In the genomic region with DNA sequence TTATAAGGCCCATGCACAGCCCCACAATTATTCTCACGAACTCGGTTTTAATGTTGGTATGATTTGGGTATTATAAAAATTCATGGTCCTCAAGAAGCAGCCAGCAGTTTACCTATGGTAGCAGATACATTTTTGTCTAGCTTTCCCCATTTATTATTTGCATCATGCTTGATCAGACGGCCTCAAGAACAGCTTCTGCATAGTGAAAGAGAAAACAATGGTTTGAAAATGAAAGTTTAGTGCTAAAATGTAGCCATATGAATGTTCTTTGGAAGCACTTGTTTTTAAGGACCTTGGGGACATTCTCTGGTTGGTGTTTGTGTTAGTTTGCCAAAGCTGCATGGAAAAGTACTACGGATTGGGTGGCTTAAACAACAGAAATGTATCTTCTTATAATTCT, we compare ENCODE assay signal across 21 cellular contexts.
"Had no signal": no experiment of that assay in that cellular context is flagged by ENCODE, and none has a peak within 500 bp of the region (broad histone marks: within the 10 kb centered on the region; RNA-seq: fewer than 3 reads in every experiment).

No MANE protein-coding gene starts in this region.

- H3K27me3 ChIP-seq: adrenal gland, colonic mucosa had no signal

- H3K27ac ChIP-seq: adrenal gland, colonic mucosa, VCaP had no signal

- H3K36me3 ChIP-seq: adrenal gland, colonic mucosa had no signal

- FAIRE-seq: TTC549 had no signal

- H3K4me1 Mint-ChIP-seq: activated CD4-positive, alpha-beta T cell treated with anti-CD3 and anti-CD28 coated beads for 36 hours; activated naive CD8-positive, alpha-beta T cell treated with anti-CD3 and anti-CD28 coated beads, Interleukin-2, amount 10 ng/mL, durations not matched to agents 7 days and 5 days; T-helper 17 cell had no signal

- H3K27ac Mint-ChIP-seq: activated CD4-positive, alpha-beta T cell treated with anti-CD3 and anti-CD28 coated beads for 36 hours; activated CD8-positive, alpha-beta T cell treated with anti-CD3 and anti-CD28 coated beads for 36 hours; activated naive CD8-positive, alpha-beta T cell treated with anti-CD3 and anti-CD28 coated beads, Interleukin-2, amount 10 ng/mL, durations not matched to agents 7 days and 5 days; T-helper 17 cell had no signal

- H3K4me3 ChIP-seq: adrenal gland, colonic mucosa had no signal

- DNase-seq: activated CD4-positive, alpha-beta T cell treated with anti-CD3 and anti-CD28 coated beads for 36 hours; activated CD4-positive, CD25-positive, alpha-beta regulatory T cell; activated CD8-positive, alpha-beta memory T cell treated with anti-CD3 and anti-CD28 coated beads, Interleukin-2, amount 50 U/mL, for 48 hours; activated CD8-positive, alpha-beta T cell treated with anti-CD3 and anti-CD28 coated beads for 36 hours; activated naive CD4-positive, alpha-beta T cell treated with anti-CD3 and anti-CD28 coated beads, Interleukin-2, amount 50 U/mL, for 16 hours; activated naive CD8-positive, alpha-beta T cell treated with anti-CD3 and anti-CD28 coated beads, Interleukin-2, amount 10 ng/mL, durations not matched to agents 7 days and 5 days; activated T-cell treated with anti-CD3 and anti-CD28 coated beads, Interleukin-2, amount 50 U/mL, for 1 hour; adrenal gland; anterior cingulate cortex; colonic mucosa; NCI-H1105 treated with DMSO at 0.1 percent for 48 hours; NCI-H1436 treated with DMSO at 0.1 percent for 48 hours; NCI-H187 treated with DMSO at 0.1 percent for 48 hours; NCI-H2081 treated with DMSO at 0.1 percent for 48 hours; NCI-H446; NCI-H524; SIG-M5; T-helper 17 cell; T-helper 9 cell had no signal

- ATAC-seq: activated CD4-positive, alpha-beta T cell treated with anti-CD3 and anti-CD28 coated beads for 36 hours; activated CD8-positive, alpha-beta T cell treated with anti-CD3 and anti-CD28 coated beads for 36 hours; T-helper 17 cell had no signal

- H3K4me1 ChIP-seq: adrenal gland, colonic mucosa had no signal

- H3K36me3 Mint-ChIP-seq: activated naive CD8-positive, alpha-beta T cell treated with anti-CD3 and anti-CD28 coated beads, Interleukin-2, amount 10 ng/mL, durations not matched to agents 7 days and 5 days had no signal

- H3K9me3 ChIP-seq: adrenal gland, colonic mucosa had no signal

- H3K4me3 Mint-ChIP-seq: activated CD4-positive, alpha-beta T cell treated with anti-CD3 and anti-CD28 coated beads for 36 hours; activated CD8-positive, alpha-beta T cell treated with anti-CD3 and anti-CD28 coated beads for 36 hours; activated naive CD8-positive, alpha-beta T cell treated with anti-CD3 and anti-CD28 coated beads, Interleukin-2, amount 10 ng/mL, durations not matched to agents 7 days and 5 days; T-helper 17 cell had no signal

- H3K9me3 Mint-ChIP-seq: activated CD8-positive, alpha-beta T cell treated with anti-CD3 and anti-CD28 coated beads for 36 hours; activated naive CD8-positive, alpha-beta T cell treated with anti-CD3 and anti-CD28 coated beads, Interleukin-2, amount 10 ng/mL, durations not matched to agents 7 days and 5 days had no signal
